8 cellular contexts compared by ENCODE assay signal in the genomic region with DNA sequence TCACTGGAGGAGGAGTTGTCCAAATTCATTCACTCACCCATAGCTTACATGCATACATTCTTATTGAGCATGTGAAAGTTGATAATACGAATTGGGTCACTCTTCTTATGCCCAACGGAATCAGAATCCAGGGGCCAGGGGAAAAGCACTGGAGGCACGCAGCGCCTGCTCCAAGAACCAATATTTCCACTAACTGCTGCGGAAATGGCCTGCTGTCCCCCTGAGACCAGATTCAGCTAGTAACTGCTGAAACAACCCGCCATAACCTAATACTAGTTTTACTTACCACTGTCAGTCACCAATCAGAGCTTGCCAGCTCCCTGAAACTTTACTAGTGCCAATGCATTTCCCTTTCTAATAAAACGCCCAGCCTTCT. TPM values are rescaled to one million over a fixed set of nuclear protein-coding genes. Genes with fewer than 3 reads are reported as not detected.
DNase-seq lines count a peak whose midpoint lies in the region; ATAC-seq and TF ChIP-seq lines count a peak whose summit lies in the region.

No MANE protein-coding gene starts in this region.

- H3K36me3 Mint-ChIP-seq in activated CD8-positive, alpha-beta memory T cell treated with anti-CD3 and anti-CD28 coated beads, Interleukin-2, amount 10 ng/mL, durations not matched to agents 7 days and 5 days, result peaks cover 9% of the 10 kb centered on the region

- intact Hi-C loops in lower leg skin (cut with DNase I; ENCODE audit: low total_unique reads) (loop anchor here (10.0 kb wide), 1 partner anchor 59 kb away; no protein-coding TSS in a partner anchor), thyroid gland (cut with DNase I) (loop anchor here (2.0 kb wide), 1 partner anchor 69 kb away; no protein-coding TSS in a partner anchor)

- peak overlapping the region; percentile 75 for H3K4me3 ChIP-seq in astrocyte of the cerebellum (ENCODE audit: low read depth, low read length)
- peak overlapping the region; percentile 98 for H3K4me3 ChIP-seq in lower leg skin (ENCODE audit: low read depth, poor library complexity, severe bottlenecking)
- peak overlapping the region in 2 of 3 donors; percentile 56 to 83 for H3K4me3 ChIP-seq in thyroid gland (replicated peaks in 1 of 3)

- TF ChIP-seq POLR2A in lower leg skin (IDR thresholded peaks at IDR 0.05) (no peak), thyroid gland (IDR thresholded peaks at IDR 0.05) (no peak)

- no peaks in the 10 kb centered on the region for H3K36me3 ChIP-seq in thyroid gland

- peaks cover 36 to 41% of the 10 kb centered on the region in 2 donors for H3K4me1 ChIP-seq in thyroid gland

- ATAC-seq in activated CD8-positive, alpha-beta memory T cell treated with anti-CD3 and anti-CD28 coated beads, Interleukin-2, amount 10 ng/mL, durations not matched to agents 7 days and 5 days, result no peak
- no peak for ATAC-seq in GM18870 (IDR thresholded peaks at IDR 0.05; ENCODE audit: unreplicated experiment)

- H3K27me3 ChIP-seq in thyroid gland, result no peaks in the 10 kb centered on the region

- peaks cover 24% of the 10 kb centered on the region for H3K27me3 Mint-ChIP-seq in activated CD8-positive, alpha-beta memory T cell treated with anti-CD3 and anti-CD28 coated beads, Interleukin-2, amount 10 ng/mL, durations not matched to agents 7 days and 5 days

- H3K4me3 Mint-ChIP-seq in activated CD8-positive, alpha-beta memory T cell treated with anti-CD3 and anti-CD28 coated beads, Interleukin-2, amount 10 ng/mL, durations not matched to agents 7 days and 5 days, result peak overlapping the region; percentile 77

- H3K27ac Mint-ChIP-seq in activated CD8-positive, alpha-beta memory T cell treated with anti-CD3 and anti-CD28 coated beads, Interleukin-2, amount 10 ng/mL, durations not matched to agents 7 days and 5 days, result peak overlapping the region; percentile 78

- H3K9me3 Mint-ChIP-seq in activated CD8-positive, alpha-beta memory T cell treated with anti-CD3 and anti-CD28 coated beads, Interleukin-2, amount 10 ng/mL, durations not matched to agents 7 days and 5 days (ENCODE audit: low read depth), result no peaks in the 10 kb centered on the region

- WGBS in lower leg skin, 2 donors, result 64 to 66% methylated on average over 7 of the region's 7 CpGs
- WGBS in thyroid gland, 2 donors, result 63 to 68% methylated on average over 7 of the region's 7 CpGs

- TF ChIP-seq CTCF in astrocyte of the cerebellum (IDR thresholded peaks at IDR 0.05; ENCODE audit: low read depth, low read length, missing control alignments), result no peak
- no peak for TF ChIP-seq CTCF in lower leg skin (IDR thresholded peaks at IDR 0.05)
- no peak for TF ChIP-seq CTCF in thyroid gland (IDR thresholded peaks at IDR 0.05)

- CTCF ChIA-PET in activated CD8-positive, alpha-beta memory T cell treated with anti-CD3 and anti-CD28 coated beads, Interleukin-2, amount 10 ng/mL, durations not matched to agents 7 days and 5 days (lab: Charles Lee), result interaction anchor here (1.0 to 6.2 kb wide), 5 partner anchors 36 to 81 kb away, joined by 3 to 24 read pairs (median 4); partner anchors contain the start of gene NSFL1C

- no peak for DNase-seq in activated CD8-positive, alpha-beta memory T cell treated with anti-CD3 and anti-CD28 coated beads, Interleukin-2, amount 10 ng/mL, durations not matched to agents 7 days and 5 days
- DNase-seq in activated CD8-positive, alpha-beta memory T cell treated with anti-CD3 and anti-CD28 coated beads for 24 hours, result no peak
- DNase-seq in astrocyte of the cerebellum (ENCODE audit: low read depth), result no peak
- DNase-seq in lower leg skin (ENCODE audit: low spot score in 2 of 2), result peak in 1 of 2 donors; percentile 73
- DNase-seq in thyroid gland, result no peak
- DNase-seq in NCI-H345 treated with DMSO at 0.1 percent for 48 hours (lab: John Stamatoyannopoulos, UW; ENCODE audit: unreplicated experiment), result no peak
- DNase-seq in retina, result no peak

- peak overlapping the region; percentile 69 to 97 (median 85) for H3K27ac ChIP-seq in thyroid gland

- no peaks in the 10 kb centered on the region for H3K9me3 ChIP-seq in thyroid gland

- peaks cover 52% of the 10 kb centered on the region for H3K4me1 Mint-ChIP-seq in activated CD8-positive, alpha-beta memory T cell treated with anti-CD3 and anti-CD28 coated beads, Interleukin-2, amount 10 ng/mL, durations not matched to agents 7 days and 5 days

- in situ Hi-C loops in astrocyte of the cerebellum (cut with HindIII; ENCODE audit: low sequenced_read_pairs), result loop anchor here (5.0 kb wide), 1 partner anchor 59 kb away; no protein-coding TSS in a partner anchor

RNA-seq across cellular contexts. Expression of gene FKBP1A, which starts 0.6 kb away (rescaled TPM):
- 100 to 1,000 TPM; 247 to 273 TPM for total RNA-seq in activated CD8-positive, alpha-beta memory T cell treated with anti-CD3 and anti-CD28 coated beads, Interleukin-2, amount 10 ng/mL, durations not matched to agents 7 days and 5 days
- total RNA-seq in lower leg skin (100 to 1,000 TPM in 1 of 4 donors, 10 to 100 TPM in 3; 72.6 to 133 (median 87.5) TPM), thyroid gland (100 to 1,000 TPM; 142 to 272 (median 189) TPM)
